21 cellular contexts compared by ENCODE assay signal in genomic region chr13:32781906-32782305, GRCh38.
"Had no signal": no experiment of that assay in that cellular context is flagged by ENCODE, and none has a peak within 500 bp of the region (broad histone marks: within the 10 kb centered on the region; RNA-seq: fewer than 3 reads in every experiment).

No MANE protein-coding gene starts in this region.

- H3K9me3 Mint-ChIP-seq: dendritic cell treated with granulocyte-macrophage colony-stimulating factor and Interleukin-4, amounts not matched to agents 40 ng/mL and 50 ng/mL, for 4 days; effector memory CD8-positive, alpha-beta T cell; natural killer cell treated with Interleukin-12 subunit alpha and Interleukin-12 subunit beta and Interleukin-15 and Interleukin-18, amount 100 ng/mL, for 72 hours had no signal

- H3K9me3 ChIP-seq: colonic mucosa, esophagus squamous epithelium, lower lobe of right lung, neutrophil, thoracic aorta, upper lobe of left lung had no signal

- H3K4me3 ChIP-seq: colonic mucosa, esophagus squamous epithelium, lower lobe of right lung, thoracic aorta, tibial nerve, upper lobe of left lung had no signal

- H3K27ac ChIP-seq: colonic mucosa, esophagus squamous epithelium, lower lobe of right lung, neutrophil, parathyroid adenoma, thoracic aorta, tibial nerve, upper lobe of left lung had no signal

- H3K4me1 ChIP-seq: colonic mucosa, esophagus squamous epithelium, lower lobe of right lung, parathyroid adenoma, tibial nerve, upper lobe of left lung had no signal

- H3K4me1 Mint-ChIP-seq: neural crest cell; stimulated activated memory B cell treated with anti-CD40 and anti-IgM and Interleukin-4, amounts not matched to agents 10 μg/mL and 1 μg/mL and 100 μg/mL, for 72 hours had no signal

- H3K36me3 ChIP-seq: colonic mucosa had no signal

- H3K27me3 ChIP-seq: colonic mucosa, esophagus squamous epithelium, neutrophil, tibial nerve, upper lobe of left lung had no signal

- ATAC-seq: effector memory CD8-positive, alpha-beta T cell; left ventricle myocardium superior; lower lobe of right lung; natural killer cell treated with Interleukin-12 subunit alpha and Interleukin-12 subunit beta and Interleukin-15 and Interleukin-18, amount 100 ng/mL, for 72 hours; sciatic nerve; stimulated activated memory B cell treated with anti-CD40 and anti-IgM and Interleukin-4, amounts not matched to agents 10 μg/mL and 1 μg/mL and 100 μg/mL, for 72 hours had no signal

- H3K27ac Mint-ChIP-seq: dendritic cell treated with granulocyte-macrophage colony-stimulating factor and Interleukin-4, amounts not matched to agents 40 ng/mL and 50 ng/mL, for 4 days; natural killer cell treated with Interleukin-12 subunit alpha and Interleukin-12 subunit beta and Interleukin-15 and Interleukin-18, amount 100 ng/mL, for 72 hours; progenitor cell of endocrine pancreas; stimulated activated memory B cell treated with anti-CD40 and anti-IgM and Interleukin-4, amounts not matched to agents 10 μg/mL and 1 μg/mL and 100 μg/mL, for 72 hours; stimulated activated naive CD8-positive, alpha-beta T cell treated with anti-CD3 and anti-CD28 coated beads, Interleukin-15, Interleukin-2, amounts not matched to agents 100 ng/mL and 50 ng/mL, for 24 hours had no signal

- H3K27me3 Mint-ChIP-seq: dendritic cell treated with granulocyte-macrophage colony-stimulating factor and Interleukin-4, amounts not matched to agents 40 ng/mL and 50 ng/mL, for 4 days; effector memory CD8-positive, alpha-beta T cell; natural killer cell treated with Interleukin-12 subunit alpha and Interleukin-12 subunit beta and Interleukin-15 and Interleukin-18, amount 100 ng/mL, for 72 hours; progenitor cell of endocrine pancreas; stimulated activated memory B cell treated with anti-CD40 and anti-IgM and Interleukin-4, amounts not matched to agents 10 μg/mL and 1 μg/mL and 100 μg/mL, for 72 hours; stimulated activated naive CD8-positive, alpha-beta T cell treated with anti-CD3 and anti-CD28 coated beads, Interleukin-15, Interleukin-2, amounts not matched to agents 100 ng/mL and 50 ng/mL, for 24 hours had no signal

- H3K4me3 Mint-ChIP-seq: dendritic cell treated with granulocyte-macrophage colony-stimulating factor and Interleukin-4, amounts not matched to agents 40 ng/mL and 50 ng/mL, for 4 days; effector memory CD8-positive, alpha-beta T cell; natural killer cell treated with Interleukin-12 subunit alpha and Interleukin-12 subunit beta and Interleukin-15 and Interleukin-18, amount 100 ng/mL, for 72 hours; neural crest cell; stimulated activated memory B cell treated with anti-CD40 and anti-IgM and Interleukin-4, amounts not matched to agents 10 μg/mL and 1 μg/mL and 100 μg/mL, for 72 hours; stimulated activated naive CD8-positive, alpha-beta T cell treated with anti-CD3 and anti-CD28 coated beads, Interleukin-15, Interleukin-2, amounts not matched to agents 100 ng/mL and 50 ng/mL, for 24 hours had no signal

- DNase-seq: colonic mucosa; effector memory CD8-positive, alpha-beta T cell; erythroblast; esophagus squamous epithelium; foreskin melanocyte; left ventricle myocardium superior; lower lobe of right lung; stimulated activated CD4-positive, alpha-beta T cell treated with anti-CD3 and anti-CD28 coated beads, Interleukin-2, amount 100 ng/mL, for 24 hours; stimulated activated CD4-positive, alpha-beta T cell treated with anti-CD3 and anti-CD28 coated beads, Interleukin-4, amount 100 ng/mL, for 24 hours; upper lobe of left lung had no signal
